In genomic region chr14:31025335-31026075, GRCh38 we compare ENCODE assay signal across 8 cellular contexts. TPM values are rescaled to one million over a fixed set of nuclear protein-coding genes. Genes with fewer than 3 reads are reported as not detected.
A peak's percentile ranks its signal among the peaks of the same experiment; 100 is the strongest.
DNase-seq lines count a peak whose midpoint lies in the region; ATAC-seq and TF ChIP-seq lines count a peak whose summit lies in the region.

AP4S1 (plus strand) TSS chr14:31025649; CDS start chr14:31066197, 40,548 bp downstream.

- intact Hi-C loops in CD4-positive, alpha-beta memory T cell (cut with micrococcal nuclease): loop anchor here (1.0 to 5.0 kb wide), 7 partner anchors 57 to 1052 kb away; partner anchors contain the start of genes ARHGAP5, HEATR5A and NUBPL

- H3K4me1 ChIP-seq in CD4-positive, alpha-beta memory T cell (ENCODE audit: insufficient read depth, low read length): peaks cover 30% of the 10 kb centered on the region

- no peaks in the 10 kb centered on the region for H3K9me3 ChIP-seq in CD4-positive, alpha-beta memory T cell (ENCODE audit: control insufficient read depth in 1 of 2, low read length in 2 of 2)

- no peaks in the 10 kb centered on the region for H3K36me3 ChIP-seq in CD4-positive, alpha-beta memory T cell (ENCODE audit: insufficient read depth, low read length)
- no peaks in the 10 kb centered on the region for H3K36me3 ChIP-seq in kidney epithelial cell (ENCODE audit: control insufficient read depth, insufficient read depth, low read length)

- H3K27ac Mint-ChIP-seq in CD4-positive, alpha-beta memory T cell: peak within 1 kb of the TSS; percentile 96 to 99 (median 99)

- POLR2A ChIA-PET in CD4-positive, alpha-beta memory T cell (lab: Charles Lee; ENCODE audit: partially characterized antibody): interaction anchor here (0.9 to 4.0 kb wide), 12 partner anchors 9 to 1178 kb away, joined by 3 to 68 read pairs (median 8); partner anchors contain the start of genes HEATR5A, HECTD1, NUBPL and RNU6-8

- peak within 1 kb of the TSS; percentile 95 for H3K27ac ChIP-seq in CD4-positive, alpha-beta memory T cell (ENCODE audit: low read depth, low read length)
- peak within 1 kb of the TSS; percentile 90 for H3K27ac ChIP-seq in caudate nucleus (ENCODE audit: low read depth, low read length)

- H3K27me3 Mint-ChIP-seq in CD4-positive, alpha-beta memory T cell: no peaks in the 10 kb centered on the region

- CTCF ChIA-PET in CD4-positive, alpha-beta memory T cell (lab: Charles Lee; ENCODE audit: partially characterized antibody): interaction anchor here (1.6 to 1.9 kb wide), 2 partner anchors 183 to 429 kb away, joined by 3 to 5 read pairs; no protein-coding TSS in a partner anchor

- peaks cover 6 to 24% of the 10 kb centered on the region in 2 donors for H3K36me3 Mint-ChIP-seq in CD4-positive, alpha-beta memory T cell

- H3K4me3 Mint-ChIP-seq in CD4-positive, alpha-beta memory T cell: peak within 1 kb of the TSS; percentile 93 to 100 (median 98)

- no peaks in the 10 kb centered on the region for H3K9me3 Mint-ChIP-seq in CD4-positive, alpha-beta memory T cell

- H3K4me1 Mint-ChIP-seq in CD4-positive, alpha-beta memory T cell: peaks cover 38 to 63% (median 42%) of the 10 kb centered on the region in 4 donors

- peak; percentile 20 for TF ChIP-seq POLR2A in NB4 (IDR thresholded peaks at IDR 0.05; ENCODE audit: extremely low read depth, insufficient read length)

- no peaks in the 10 kb centered on the region for H3K27me3 ChIP-seq in CD4-positive, alpha-beta memory T cell (ENCODE audit: insufficient read depth, low read length)
- no peaks in the 10 kb centered on the region for H3K27me3 ChIP-seq in kidney epithelial cell (ENCODE audit: control insufficient read depth, insufficient read depth, low read length)

- TF ChIP-seq CTCF in NB4 (IDR thresholded peaks at IDR 0.05; ENCODE audit: low read depth, low read length) (no peak), kidney epithelial cell (IDR thresholded peaks at IDR 0.05; ENCODE audit: insufficient read depth, low read length, poor library complexity, severe bottlenecking) (no peak)

- peak; percentile 50 to 62 (median 57) for DNase-seq in CD4-positive, alpha-beta memory T cell
- peak; percentile 52 for DNase-seq in NB4 (ENCODE audit: low read depth)
- peak; percentile 10 for DNase-seq in activated CD4-positive, CD25-positive, alpha-beta regulatory T cell treated with anti-CD3 and anti-CD28 coated beads, Interleukin-2, amount 50 U/mL, for 16 hours (ENCODE audit: low read depth, low spot score)
- DNase-seq in caudate nucleus (lab: John Stamatoyannopoulos, UW): peak in 46 of 61 donors; percentile 8 to 84 (median 54)
- no peak for DNase-seq in kidney epithelial cell (ENCODE audit: low read depth)
- DNase-seq in stimulated activated CD4-positive, alpha-beta T cell treated with anti-CD3 and anti-CD28 coated beads, Interleukin-15, amount 100 ng/mL, for 24 hours: peak; percentile 61

- H3K4me3 ChIP-seq in CD4-positive, alpha-beta memory T cell (ENCODE audit: low read length in 2 of 2): peak within 1 kb of the TSS; percentile 66 to 87
- H3K4me3 ChIP-seq in NB4 (ENCODE audit: low read depth, low read length) (peak within 1 kb of the TSS; percentile 83), kidney epithelial cell (ENCODE audit: low read depth, low read length) (peak within 1 kb of the TSS; percentile 99)

- peak; percentile 26 for ATAC-seq in GM21515 (IDR thresholded peaks at IDR 0.05; ENCODE audit: unreplicated experiment)
- ATAC-seq in HG03460 (IDR thresholded peaks at IDR 0.05; ENCODE audit: unreplicated experiment): no peak

RNA-seq across cellular contexts. Expression of gene AP4S1, which starts in this region (rescaled TPM):
- 10 to 100 TPM; 18.0 to 22.6 TPM for total RNA-seq in CD4-positive, alpha-beta memory T cell
- polyA plus RNA-seq in CD4-positive, alpha-beta memory T cell: 1 to 10 TPM; 4.8 TPM
- total RNA-seq in kidney epithelial cell: 5.5 and 16.0 TPM in 2 replicates
